In the genomic region with DNA sequence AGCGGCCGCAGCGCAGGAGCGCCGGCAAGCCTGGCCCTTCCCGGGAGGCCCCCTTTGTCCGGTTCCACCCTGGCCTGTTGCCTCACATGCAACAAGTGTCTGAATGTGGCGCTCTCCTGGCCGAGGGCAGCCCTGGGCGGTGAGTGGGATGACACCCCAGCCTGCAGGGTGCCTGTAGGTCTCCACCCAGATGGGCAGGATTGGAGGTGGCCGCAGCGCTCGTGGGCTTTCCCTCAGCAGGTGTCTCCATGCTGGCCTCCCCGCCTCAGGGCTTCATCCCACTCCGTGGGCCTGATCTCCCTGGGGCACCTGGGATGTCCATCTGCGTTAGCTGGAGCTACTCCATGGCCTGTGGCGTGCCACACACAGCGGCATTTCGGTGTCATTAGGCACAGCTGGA, we compare ENCODE assay signal across 6 cellular contexts.
DNase-seq lines count a peak whose midpoint lies in the region; TF ChIP-seq lines count a peak whose summit lies in the region.

No MANE protein-coding gene starts in this region.

- peaks cover 2% of the 10 kb centered on the region for H3K79me2 ChIP-seq in parathyroid adenoma

- peak overlapping the region; percentile 99 for H3K4me3 ChIP-seq in HUES6 (ENCODE audit: low read depth, low read length)
- peak overlapping the region; percentile 97 for H3K4me3 ChIP-seq in coronary artery
- peak overlapping the region; percentile 100 for H3K4me3 ChIP-seq in parathyroid adenoma (ENCODE audit: low read depth, low read length)
- H3K4me3 ChIP-seq in WERI-Rb-1 (ENCODE audit: low read depth, low read length): no peak overlapping the region

- H3K9me3 ChIP-seq in HUES6 (ENCODE audit: control insufficient read depth, insufficient read depth, low read depth, low read length) (no peaks in the 10 kb centered on the region), parathyroid adenoma (ENCODE audit: control insufficient read depth, low read length) (no peaks in the 10 kb centered on the region), WERI-Rb-1 (ENCODE audit: severe bottlenecking) (no peaks in the 10 kb centered on the region)

- no peak for TF ChIP-seq CTCF in coronary artery (IDR thresholded peaks at IDR 0.05)
- TF ChIP-seq CTCF in parathyroid adenoma (IDR thresholded peaks at IDR 0.05): no peak
- no peak for TF ChIP-seq CTCF in WERI-Rb-1 (IDR thresholded peaks at IDR 0.05; ENCODE audit: low read depth, low read length)

- peak overlapping the region; percentile 7 for H3K9ac ChIP-seq in HUES6 (ENCODE audit: low read length)
- no peak overlapping the region for H3K9ac ChIP-seq in parathyroid adenoma

- H3K27me3 ChIP-seq in HUES6 (ENCODE audit: control insufficient read depth, insufficient read depth, low read length) (no peaks in the 10 kb centered on the region), parathyroid adenoma (ENCODE audit: control insufficient read depth, insufficient read depth, low read length) (no peaks in the 10 kb centered on the region), WERI-Rb-1 (ENCODE audit: insufficient read depth, low read depth, severe bottlenecking) (no peaks in the 10 kb centered on the region)

- peaks cover 6% of the 10 kb centered on the region for H3K36me3 ChIP-seq in HUES6 (ENCODE audit: control insufficient read depth, insufficient read depth, low read length)
- no peaks in the 10 kb centered on the region for H3K36me3 ChIP-seq in parathyroid adenoma (ENCODE audit: control insufficient read depth, insufficient read depth, low read length)
- peaks cover 28% of the 10 kb centered on the region for H3K36me3 ChIP-seq in WERI-Rb-1

- peaks cover 13% of the 10 kb centered on the region; the same call in 1 of the 2 replicates for H3K4me1 ChIP-seq in HUES6 (ENCODE audit: control insufficient read depth, insufficient read depth, low read length)
- no peaks in the 10 kb centered on the region for H3K4me1 ChIP-seq in parathyroid adenoma

- no peak overlapping the region for H2AFZ ChIP-seq in parathyroid adenoma

- H3K27ac ChIP-seq in HUES6 (ENCODE audit: low read depth, low read length) (no peak overlapping the region), coronary artery (no peak overlapping the region), parathyroid adenoma (no peak overlapping the region), WERI-Rb-1 (no peak overlapping the region)

- no peak for DNase-seq in coronary artery (ENCODE audit: low spot score)
- DNase-seq in WERI-Rb-1: no peak
- DNase-seq in iPS-NIHi7 (ENCODE audit: extremely low spot score): no peak
- DNase-seq in stimulated activated CD4-positive, alpha-beta T cell treated with anti-CD3 and anti-CD28 coated beads, Interleukin-2, amount 100 ng/mL, for 24 hours: no peak

- peak overlapping the region; percentile 89 for H3K4me2 ChIP-seq in parathyroid adenoma (ENCODE audit: low read length)
